15 cellular contexts compared by ENCODE assay signal in genomic region chr19:50036905-50037304, GRCh38. TPM values are rescaled to one million over a fixed set of nuclear protein-coding genes. Genes with fewer than 3 reads are reported as not detected.
DNase-seq lines count a peak whose midpoint lies in the region; ATAC-seq and TF ChIP-seq lines count a peak whose summit lies in the region.
"Had no signal": no experiment of that assay in that cellular context is flagged by ENCODE, and none has a peak within 500 bp of the region (broad histone marks: within the 10 kb centered on the region; RNA-seq: fewer than 3 reads in every experiment).

No MANE protein-coding gene starts in this region.

- no peak for TF ChIP-seq POLR2A in esophagus muscularis mucosa (IDR thresholded peaks at IDR 0.05; ENCODE audit: low read depth)

- peaks cover 90% of the 10 kb centered on the region for H3K36me3 ChIP-seq in PC-3 (ENCODE audit: low read depth, low read length)
- H3K36me3 ChIP-seq in adipocyte (ENCODE audit: control insufficient read depth, insufficient read depth, low read length, severe bottlenecking): peaks cover 73% of the 10 kb centered on the region
- H3K36me3 ChIP-seq in esophagus muscularis mucosa: peaks cover 50 to 97% (median 89%) of the 10 kb centered on the region in 4 donors

- H3K27ac ChIP-seq in PC-3 (ENCODE audit: low read length) (no peak overlapping the region), epithelial cell of prostate (peak overlapping the region; percentile 45), caudate nucleus (ENCODE audit: low read depth, low read length) (no peak overlapping the region), esophagus muscularis mucosa (replicated peaks in 1 of 4) (no peak overlapping the region)

- H3K4me3 ChIP-seq in PC-3 (ENCODE audit: low read length) (no peak overlapping the region), adipocyte (ENCODE audit: low read length) (no peak overlapping the region), esophagus muscularis mucosa (no peak overlapping the region)
- H3K4me3 ChIP-seq: GM12878, HAP-1 had no signal

- intact Hi-C loops in PC-3 (cut with micrococcal nuclease) (no loop called here), esophagus muscularis mucosa (cut with DNase I) (no loop called here), left colon (cut with DNase I, micrococcal nuclease) (no loop called here)

- CTCF ChIA-PET in PC-3 (lab: Charles Lee): no interaction called here

- H2AFZ ChIP-seq in PC-3 (ENCODE audit: low read length): no peak overlapping the region

- POLR2A ChIA-PET in PC-3 (lab: Charles Lee; ENCODE audit: unreplicated experiment): no interaction called here

- no peaks in the 10 kb centered on the region for H3K9me3 ChIP-seq in PC-3 (ENCODE audit: low read length)
- no peaks in the 10 kb centered on the region for H3K9me3 ChIP-seq in adipocyte (ENCODE audit: control insufficient read depth, low read length)
- no peaks in the 10 kb centered on the region for H3K9me3 ChIP-seq in esophagus muscularis mucosa
- H3K9me3 ChIP-seq: HAP-1 had no signal

- no peak overlapping the region for H3K9ac ChIP-seq in PC-3 (ENCODE audit: low read length)
- no peak overlapping the region for H3K9ac ChIP-seq in adipocyte (ENCODE audit: low read length)

- no peaks in the 10 kb centered on the region for H3K4me1 ChIP-seq in PC-3 (ENCODE audit: insufficient read depth, low read length)
- peaks cover 5% of the 10 kb centered on the region for H3K4me1 ChIP-seq in adipocyte (ENCODE audit: control insufficient read depth, insufficient read depth, low read length)
- no peaks in the 10 kb centered on the region for H3K4me1 ChIP-seq in esophagus muscularis mucosa
- H3K4me1 ChIP-seq: HAP-1 had no signal

- 0 out of 2 replicates have a peak, but pooled peaks cover 2% of the 10 kb centered on the region for H4K20me1 ChIP-seq in PC-3 (ENCODE audit: low read length)

- H3F3A ChIP-seq in PC-3 (ENCODE audit: low read length, unreplicated experiment): no peaks in the 10 kb centered on the region

- TF ChIP-seq CTCF in PC-3 (conservative IDR thresholded peaks at IDR 0.05; ENCODE audit: low read depth, low read length) (no peak), esophagus muscularis mucosa (IDR thresholded peaks at IDR 0.05) (no peak)

- ATAC-seq in PC-3: no peak
- no peak for ATAC-seq in left colon
- ATAC-seq: GM12878, HepG2 had no signal

- no peaks in the 10 kb centered on the region for H3K27me3 ChIP-seq in PC-3 (ENCODE audit: low read length)
- no peaks in the 10 kb centered on the region for H3K27me3 ChIP-seq in adipocyte (replicated peaks; ENCODE audit: control insufficient read depth, insufficient read depth, low read length)
- H3K27me3 ChIP-seq in esophagus muscularis mucosa: no peaks in the 10 kb centered on the region

- no TSS peak for BruUV-seq in PC-3 (replicated peaks; lab: Mats Ljungman, UMichigan)

- no peaks in the 10 kb centered on the region for H3K9me2 ChIP-seq in PC-3 (replicated peaks; ENCODE audit: low read length)

- H3K4me2 ChIP-seq in PC-3 (ENCODE audit: low read length): no peak overlapping the region

- WGBS in esophagus muscularis mucosa: 90% methylated on average over 3 of the region's 3 CpGs

- DNase-seq in PC-3 (peak; percentile 22), adipocyte (ENCODE audit: low read depth) (peak; percentile 23), epithelial cell of prostate (ENCODE audit: low read depth, low spot score) (no peak), kidney tubule cell (ENCODE audit: low spot score) (peak; percentile 55), caudate nucleus (lab: John Stamatoyannopoulos, UW) (no peak), esophagus muscularis mucosa (ENCODE audit: extremely low spot score) (no peak), left colon (no peak), AML-193 (lab: John Stamatoyannopoulos, UW) (no peak)
- DNase-seq: ACHN; C1 segment of cervical spinal cord; CD4-positive, alpha-beta T cell; DMS79 had no signal

- H3K79me2 ChIP-seq in PC-3 (ENCODE audit: low read length): peaks cover 50% of the 10 kb centered on the region

- TF ChIP-seq EP300 in esophagus muscularis mucosa (IDR thresholded peaks at IDR 0.05): no peak

RNA-seq across cellular contexts. Expression of gene ZNF473, which starts 11.1 kb away (rescaled TPM):
- total RNA-seq in PC-3 (2014; rRNA removed) (18.4 and 18.5 TPM in 2 replicates), esophagus muscularis mucosa (1 to 10 TPM; 5.9 to 8.4 (median 7.3) TPM), left colon (1 to 10 TPM; 4.9 to 5.9 TPM)

RNA-seq across cellular contexts. Expression of gene VRK3, which starts 11.7 kb away (rescaled TPM):
- total RNA-seq in PC-3 (2014; rRNA removed) (26.0 and 36.3 TPM in 2 replicates), esophagus muscularis mucosa (10 to 100 TPM; 20.8 to 27.5 (median 25.5) TPM), left colon (10 to 100 TPM; 48.2 to 55.3 TPM)

Comparison
In these comparisons a context has a peak if more than half of its experiments do, and no peak if none do; other contexts are left out.
1. DNase-seq: peak in PC-3 (single experiment), adipocyte (single experiment) and kidney tubule cell (single experiment); none in epithelial cell of prostate (single experiment), caudate nucleus (0 of 61), esophagus muscularis mucosa (single experiment), left colon (0 of 2) and AML-193 (0 of 2).